Comparison of ENCODE assay signal across 33 cellular contexts in genomic region chr3:97074546-97074945, GRCh38.
"Had no signal": no experiment of that assay in that cellular context is flagged by ENCODE, and none has a peak within 500 bp of the region (broad histone marks: within the 10 kb centered on the region; RNA-seq: fewer than 3 reads in every experiment).

No MANE protein-coding gene starts in this region.

- ATAC-seq: activated CD8-positive, alpha-beta T cell treated with anti-CD3 and anti-CD28 coated beads for 36 hours; activated naive CD4-positive, alpha-beta T cell treated with anti-CD3 and anti-CD28 coated beads, Interleukin-2, amount 50 U/mL, for 72 hours; activated T-cell treated with anti-CD3 and anti-CD28 coated beads, Interleukin-2, amount 50 U/mL, for 4 hours; activated T-cell treated with anti-CD3 and anti-CD28 coated beads, Interleukin-2, amount 50 U/mL, for 72 hours; activated T-helper 17 cell treated with anti-CD3 and anti-CD28 coated beads, Interleukin-2, amount 50 U/mL, for 72 hours; body of pancreas had no signal

- H3K27me3 ChIP-seq: adrenal gland, body of pancreas, brain microvascular endothelial cell, breast epithelium had no signal

- H3K4me1 ChIP-seq: adrenal gland, body of pancreas, breast epithelium had no signal

- FAIRE-seq: astrocyte, TTC549 had no signal

- H3K36me3 ChIP-seq: adrenal gland, brain microvascular endothelial cell, breast epithelium had no signal

- H3K27ac ChIP-seq: adrenal gland, body of pancreas, brain microvascular endothelial cell, breast epithelium, VCaP had no signal

- H3K4me3 ChIP-seq: adrenal gland, body of pancreas, breast epithelium had no signal

- DNase-seq: activated B cell treated with CpG ODN at 0.5 μM for 24 hours; activated CD4-positive, alpha-beta memory T cell treated with anti-CD3 and anti-CD28 coated beads for 36 hours; activated CD4-positive, alpha-beta T cell treated with anti-CD3 and anti-CD28 coated beads for 4 hours; activated CD4-positive, alpha-beta T cell treated with anti-CD3 and anti-CD28 coated beads, Interleukin-2, amount 10 ng/mL, durations not matched to agents 24 days and 14 days; activated CD4-positive, alpha-beta T cell treated with anti-CD3 and anti-CD28 coated beads, Interleukin-2, amount 50 U/mL, for 1 hour; activated CD4-positive, alpha-beta T cell treated with anti-CD3 and anti-CD28 coated beads, Interleukin-2, amount 50 U/mL, for 4 hours; activated CD4-positive, CD25-positive, alpha-beta regulatory T cell treated with anti-CD3 and anti-CD28 coated beads, Interleukin-2, amount 50 U/mL, for 72 hours; activated CD8-positive, alpha-beta memory T cell treated with anti-CD3 and anti-CD28 coated beads, Interleukin-2, amount 50 U/mL, for 4 hours; activated CD8-positive, alpha-beta T cell treated with anti-CD3 and anti-CD28 coated beads for 36 hours; activated effector memory CD4-positive, alpha-beta T cell treated with anti-CD3 and anti-CD28 coated beads, Interleukin-2, amount 50 U/mL, for 16 hours; activated gamma-delta T cell treated with Interleukin-2 at 50 U/mL for 16 hours; activated naive CD4-positive, alpha-beta T cell; activated naive CD4-positive, alpha-beta T cell treated with anti-CD3 and anti-CD28 coated beads for 36 hours; activated naive CD4-positive, alpha-beta T cell treated with anti-CD3 and anti-CD28 coated beads, Interleukin-2, amount 50 U/mL, for 16 hours; activated naive CD8-positive, alpha-beta T cell treated with anti-CD3 and anti-CD28 coated beads for 36 hours; activated T-cell treated with anti-CD3 and anti-CD28 coated beads for 4 hours; activated T-cell treated with anti-CD3 and anti-CD28 coated beads, Interleukin-2, amount 50 U/mL, for 1 hour; activated T-cell treated with anti-CD3 and anti-CD28 coated beads, Interleukin-2, amount 50 U/mL, for 4 hours; activated T-cell treated with anti-CD3 and anti-CD28 coated beads, Interleukin-2, amount 50 U/mL, for 72 hours; adrenal gland; amniotic stem cell; aorta; body of pancreas; brain microvascular endothelial cell; central memory CD4-positive, alpha-beta T cell; T-helper 2 cell; T-helper 9 cell had no signal

- H3K9me3 ChIP-seq: adrenal gland, breast epithelium had no signal
